ENCODE assay signal across 7 cellular contexts in the genomic region with DNA sequence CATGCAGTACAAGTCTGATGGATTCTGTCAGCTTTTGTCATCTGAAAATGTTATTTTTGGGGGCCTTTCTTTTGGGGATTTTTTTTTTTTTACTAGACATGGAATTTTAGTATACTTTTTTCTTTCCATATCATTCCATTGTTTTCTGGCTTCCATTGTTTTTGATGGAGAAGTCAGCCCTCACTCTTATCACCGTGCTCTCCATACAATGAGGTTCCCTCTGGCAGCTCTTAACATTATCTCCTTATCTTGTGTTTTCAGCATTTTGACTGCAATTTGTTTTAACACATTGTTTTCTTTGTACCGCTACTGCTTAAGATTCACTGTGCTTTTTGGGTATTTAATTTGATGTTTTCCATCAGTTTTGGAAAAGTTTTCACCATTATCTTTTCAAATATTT.
"Had no signal": no experiment of that assay in that cellular context is flagged by ENCODE, and none has a peak within 500 bp of the region (broad histone marks: within the 10 kb centered on the region; RNA-seq: fewer than 3 reads in every experiment).

No MANE protein-coding gene starts in this region.

- H3K4me3 ChIP-seq: GM23338, K562 had no signal

- H3K4me1 Mint-ChIP-seq: GM23338, H9 had no signal

- H2AFZ ChIP-seq: GM23338 had no signal

- DNase-seq: H9, HCEC 1CT, HFFc6, IMR-90 had no signal

- H3K4me2 ChIP-seq: GM23338 had no signal

- H3K9me3 Mint-ChIP-seq: GM23338 had no signal

- H3K27ac ChIP-seq: HL-60 had no signal

- ATAC-seq: GM23338, K562 had no signal

- H3K4me3 Mint-ChIP-seq: GM23338, H9, HFFc6 had no signal

- H3K27ac Mint-ChIP-seq: GM23338, H9, HFFc6 had no signal
